ENCODE assay signal across 10 cellular contexts in genomic region chr1:22611530-22611947, GRCh38. TPM values are rescaled to one million over a fixed set of nuclear protein-coding genes. Genes with fewer than 3 reads are reported as not detected.
DNase-seq lines count a peak whose midpoint lies in the region; ATAC-seq and TF ChIP-seq lines count a peak whose summit lies in the region.
"Had no signal": no experiment of that assay in that cellular context is flagged by ENCODE, and none has a peak within 500 bp of the region (broad histone marks: within the 10 kb centered on the region; RNA-seq: fewer than 3 reads in every experiment).

No MANE protein-coding gene starts in this region.

- H4K20me1 ChIP-seq in smooth muscle cell (ENCODE audit: low read depth), result no peaks in the 10 kb centered on the region

- H3K27ac ChIP-seq in SJCRH30 (no peak overlapping the region), smooth muscle cell (ENCODE audit: low read depth) (no peak overlapping the region)
- H3K27ac ChIP-seq: 22Rv1 had no signal

- TF ChIP-seq CTCF in fibroblast of pulmonary artery (IDR thresholded peaks at IDR 0.05; ENCODE audit: low read length, missing control alignments) (no peak), smooth muscle cell (IDR thresholded peaks at IDR 0.05; ENCODE audit: borderline replicate concordance, insufficient read depth, poor library complexity, severe bottlenecking) (no peak)

- no peak overlapping the region for H2AFZ ChIP-seq in smooth muscle cell (ENCODE audit: low read depth)

- H3K9me3 ChIP-seq in SJCRH30 (replicated peaks) (no peaks in the 10 kb centered on the region), smooth muscle cell (replicated peaks; ENCODE audit: low read depth) (no peaks in the 10 kb centered on the region)

- DNase-seq in DMS 273 (lab: John Stamatoyannopoulos, UW; ENCODE audit: unreplicated experiment) (peak; percentile 74), DMS 273 treated with DMSO at 0.1 percent for 48 hours (lab: John Stamatoyannopoulos, UW) (no peak), SJCRH30 (peak; percentile 80 to 87), fibroblast of pulmonary artery (ENCODE audit: low read depth) (peak; percentile 76), smooth muscle cell (lab: John Stamatoyannopoulos, UW; ENCODE audit: unreplicated experiment) (peak; percentile 23)

- no peak overlapping the region for H3K4me2 ChIP-seq in smooth muscle cell

- no peaks in the 10 kb centered on the region for H3K79me2 ChIP-seq in smooth muscle cell (ENCODE audit: low read depth)

- WGBS in smooth muscle cell (ENCODE audit: low lambda C conversion rate), result 31% methylated on average over 7 of the region's 7 CpGs

- H3K36me3 ChIP-seq in SJCRH30, result no peaks in the 10 kb centered on the region
- H3K36me3 ChIP-seq in smooth muscle cell (ENCODE audit: low read depth), result no peaks in the 10 kb centered on the region

- ATAC-seq in GM18520 (IDR thresholded peaks at IDR 0.05; ENCODE audit: unreplicated experiment) (no peak), HG03432 (IDR thresholded peaks at IDR 0.05; ENCODE audit: unreplicated experiment) (no peak), HG02938 (IDR thresholded peaks at IDR 0.05; ENCODE audit: unreplicated experiment) (no peak)
- ATAC-seq: left colon had no signal

- H3F3A ChIP-seq in smooth muscle cell (ENCODE audit: low read depth), result no peaks in the 10 kb centered on the region

- H3K27me3 ChIP-seq in SJCRH30 (peaks cover 10% of the 10 kb centered on the region), smooth muscle cell (ENCODE audit: low read depth) (peaks cover 62% of the 10 kb centered on the region)

- no peak overlapping the region for H3K4me3 ChIP-seq in SJCRH30
- H3K4me3 ChIP-seq in fibroblast of pulmonary artery (replicated peaks; ENCODE audit: low read depth, low read length), result no peak overlapping the region
- H3K4me3 ChIP-seq in smooth muscle cell, result no peak overlapping the region

- H3K4me1 ChIP-seq in SJCRH30, result no peaks in the 10 kb centered on the region
- H3K4me1 ChIP-seq in smooth muscle cell (ENCODE audit: low read depth), result no peaks in the 10 kb centered on the region

- H3K9ac ChIP-seq in smooth muscle cell (ENCODE audit: low read depth), result no peak overlapping the region

RNA-seq across cellular contexts. Expression of gene C1QA, which starts 24.9 kb away (rescaled TPM):
- total RNA-seq in SJCRH30 (2014; rRNA removed; shearing (Covaris generic)), result 0.08 and 0.35 TPM in 2 replicates
- not detected in 2 replicates for total RNA-seq in smooth muscle cell
- not detected in 2 replicates for polyA plus RNA-seq in smooth muscle cell

RNA-seq across cellular contexts. Expression of gene C1QC, which starts 31.9 kb away (rescaled TPM):
- not detected in 2 replicates for total RNA-seq in SJCRH30 (2014; rRNA removed; shearing (Covaris generic))
- not detected in 2 replicates for total RNA-seq in smooth muscle cell
- polyA plus RNA-seq in smooth muscle cell, result not detected in 2 replicates

RNA-seq across cellular contexts. Expression of gene C1QB, which starts 41.5 kb away (rescaled TPM):
- total RNA-seq in SJCRH30 (2014; rRNA removed; shearing (Covaris generic)), result not detected in 2 replicates
- not detected in 2 replicates for total RNA-seq in smooth muscle cell
- not detected in 2 replicates for polyA plus RNA-seq in smooth muscle cell

RNA-seq across cellular contexts. Expression of gene EPHA8, which starts 48.2 kb away (rescaled TPM):
- total RNA-seq in SJCRH30 (2014; rRNA removed; shearing (Covaris generic)), result 1.3 and 1.5 TPM in 2 replicates
- total RNA-seq in smooth muscle cell, result not detected in 2 replicates
- polyA plus RNA-seq in smooth muscle cell, result not detected in 2 replicates
- total RNA-seq: left colon had no signal
